8 cellular contexts compared by ENCODE assay signal in genomic region chr17:28726912-28727726, GRCh38. TPM values are rescaled to one million over a fixed set of nuclear protein-coding genes. Genes with fewer than 3 reads are reported as not detected.
DNase-seq lines count a peak whose midpoint lies in the region; ATAC-seq and TF ChIP-seq lines count a peak whose summit lies in the region.

No MANE protein-coding gene starts in this region.

- DNase-seq in CD14-positive monocyte (ENCODE audit: low spot score) (peak; percentile 90), NCI-H82 (lab: John Stamatoyannopoulos, UW) (peak; percentile 99), lower lobe of right lung (peak; percentile 95)
- DNase-seq in activated CD4-positive, alpha-beta memory T cell treated with anti-CD3 and anti-CD28 coated beads, Interleukin-2, amount 10 ng/mL, durations not matched to agents 7 days and 5 days, result peak; percentile 93
- peak; percentile 74 to 85 (median 82) for DNase-seq in stimulated activated CD4-positive, alpha-beta T cell treated with anti-CD3 and anti-CD28 coated beads, TNF-alpha, amount 100 ng/mL, for 1 hour (ENCODE audit: low read depth in 3 of 3, low spot score in 1 of 3)

- H3K9me3 ChIP-seq in duodenal mucosa (ENCODE audit: control insufficient read depth in 1 of 2, low read length in 2 of 2) (no peaks in the 10 kb centered on the region), lower lobe of right lung (no peaks in the 10 kb centered on the region)

- peaks cover 2 to 15% (median 7%) of the 10 kb centered on the region in 3 donors for H3K27me3 Mint-ChIP-seq in CD14-positive monocyte (ENCODE audit: low read depth in 3 of 3)
- no peaks in the 10 kb centered on the region for H3K27me3 Mint-ChIP-seq in activated CD4-positive, alpha-beta memory T cell treated with anti-CD3 and anti-CD28 coated beads, Interleukin-2, amount 10 ng/mL, durations not matched to agents 7 days and 5 days

- H3K36me3 ChIP-seq in duodenal mucosa (ENCODE audit: control insufficient read depth in 1 of 2, insufficient read depth in 2 of 2, low read length in 2 of 2) (peaks cover 13 to 29% of the 10 kb centered on the region in 2 donors), lower lobe of right lung (peaks cover 28% of the 10 kb centered on the region)

- peak overlapping the region in 6 of 7 donors; percentile 43 to 95 (median 76) for H3K27ac Mint-ChIP-seq in CD14-positive monocyte
- peak overlapping the region; percentile 98 for H3K27ac Mint-ChIP-seq in activated CD4-positive, alpha-beta memory T cell treated with anti-CD3 and anti-CD28 coated beads, Interleukin-2, amount 10 ng/mL, durations not matched to agents 7 days and 5 days

- H3K4me1 Mint-ChIP-seq in CD14-positive monocyte, result peaks cover 51% of the 10 kb centered on the region
- H3K4me1 Mint-ChIP-seq in activated CD4-positive, alpha-beta memory T cell treated with anti-CD3 and anti-CD28 coated beads, Interleukin-2, amount 10 ng/mL, durations not matched to agents 7 days and 5 days, result peaks cover 58% of the 10 kb centered on the region

- CTCF ChIA-PET in activated CD4-positive, alpha-beta memory T cell treated with anti-CD3 and anti-CD28 coated beads, Interleukin-2, amount 10 ng/mL, durations not matched to agents 7 days and 5 days (lab: Charles Lee), result interaction anchor here (0.7 to 7.2 kb wide), 50 partner anchors 7 to 410 kb away, joined by 3 to 458 read pairs (median 5); partner anchors contain the start of genes BLTP2, DHRS13, FAM222B and FLOT2

- H3K36me3 Mint-ChIP-seq in CD14-positive monocyte, result peaks cover 28 to 29% of the 10 kb centered on the region in 2 donors
- H3K36me3 Mint-ChIP-seq in activated CD4-positive, alpha-beta memory T cell treated with anti-CD3 and anti-CD28 coated beads, Interleukin-2, amount 10 ng/mL, durations not matched to agents 7 days and 5 days (ENCODE audit: low read depth), result peaks cover 38% of the 10 kb centered on the region

- H3K4me3 Mint-ChIP-seq in CD14-positive monocyte, result peak overlapping the region; percentile 89 to 95
- H3K4me3 Mint-ChIP-seq in activated CD4-positive, alpha-beta memory T cell treated with anti-CD3 and anti-CD28 coated beads, Interleukin-2, amount 10 ng/mL, durations not matched to agents 7 days and 5 days, result peak overlapping the region; percentile 95

- intact Hi-C loops in CD14-positive monocyte (cut with micrococcal nuclease), result loop anchor here (1.0 to 5.0 kb wide), 3 partner anchors 16 to 85 kb away; no protein-coding TSS in a partner anchor
- intact Hi-C loops in lower lobe of right lung (cut with DNase I), result no loop called here

- H3K4me1 ChIP-seq in duodenal mucosa (ENCODE audit: control insufficient read depth in 1 of 2, insufficient read depth in 2 of 2, low read length in 2 of 2), result peaks cover 29 to 50% of the 10 kb centered on the region in 2 donors
- H3K4me1 ChIP-seq in lower lobe of right lung, result peaks cover 60% of the 10 kb centered on the region

- peaks cover 0 to 2% (median 0%) of the 10 kb centered on the region in 7 donors for H3K9me3 Mint-ChIP-seq in CD14-positive monocyte
- H3K9me3 Mint-ChIP-seq in activated CD4-positive, alpha-beta memory T cell treated with anti-CD3 and anti-CD28 coated beads, Interleukin-2, amount 10 ng/mL, durations not matched to agents 7 days and 5 days, result no peaks in the 10 kb centered on the region

- ATAC-seq in GM19372 (IDR thresholded peaks at IDR 0.05; ENCODE audit: low read depth, unreplicated experiment) (peak; percentile 42), HG03521 (IDR thresholded peaks at IDR 0.05; ENCODE audit: unreplicated experiment) (peak; percentile 36), lower lobe of right lung (peak; percentile 79 to 89)

- peak overlapping the region; percentile 86 to 93 for H3K4me3 ChIP-seq in duodenal mucosa (ENCODE audit: low read depth in 1 of 2, low read length in 2 of 2)
- H3K4me3 ChIP-seq in lower lobe of right lung, result peak overlapping the region; percentile 85

- POLR2A ChIA-PET in activated CD4-positive, alpha-beta memory T cell treated with anti-CD3 and anti-CD28 coated beads, Interleukin-2, amount 10 ng/mL, durations not matched to agents 7 days and 5 days (lab: Charles Lee), result interaction anchor here (0.6 to 15.7 kb wide), 25 partner anchors 7 to 567 kb away, joined by 3 to 426 read pairs (median 8); partner anchors contain the start of genes ALDOC, BLTP2, DHRS13 and FAM222B

- peak overlapping the region; percentile 62 to 70 for H3K9ac ChIP-seq in duodenal mucosa (ENCODE audit: low read depth in 1 of 2, low read length in 2 of 2)

- TF ChIP-seq CTCF in CD14-positive monocyte (IDR thresholded peaks at IDR 0.05) (peak; percentile 99), lower lobe of right lung (IDR thresholded peaks at IDR 0.05) (peak; percentile 99)

- H3K27me3 ChIP-seq in duodenal mucosa (ENCODE audit: control insufficient read depth in 1 of 2, insufficient read depth in 2 of 2, low read length in 2 of 2) (no peaks in the 10 kb centered on the region), lower lobe of right lung (ENCODE audit: low read depth) (no peaks in the 10 kb centered on the region)

- peak overlapping the region; percentile 20 for H3K27ac ChIP-seq in duodenal mucosa (ENCODE audit: low read depth, low read length)
- H3K27ac ChIP-seq in lower lobe of right lung, result peak overlapping the region; percentile 96

RNA-seq across cellular contexts. Expression of gene TLCD1, which starts 1.1 kb away (rescaled TPM):
- polyA plus RNA-seq in CD14-positive monocyte, result not detected
- 1 to 10 TPM; 1.4 to 2.3 TPM for total RNA-seq in activated CD4-positive, alpha-beta memory T cell treated with anti-CD3 and anti-CD28 coated beads, Interleukin-2, amount 10 ng/mL, durations not matched to agents 7 days and 5 days
- total RNA-seq in lower lobe of right lung, result 19.8 TPM

RNA-seq across cellular contexts. Expression of gene NEK8, which starts 1.5 kb away (rescaled TPM):
- polyA plus RNA-seq in CD14-positive monocyte, result 1 to 10 TPM; 2.7 to 3.1 TPM
- total RNA-seq in activated CD4-positive, alpha-beta memory T cell treated with anti-CD3 and anti-CD28 coated beads, Interleukin-2, amount 10 ng/mL, durations not matched to agents 7 days and 5 days, result 1 to 10 TPM; 2.5 to 3.5 TPM
- total RNA-seq in lower lobe of right lung, result 11.3 TPM

RNA-seq across cellular contexts. Expression of gene RPL23A, which starts 7.3 kb away (rescaled TPM):
- 1,000 to 10,000 TPM; 1,152 to 1,304 TPM for polyA plus RNA-seq in CD14-positive monocyte
- total RNA-seq in activated CD4-positive, alpha-beta memory T cell treated with anti-CD3 and anti-CD28 coated beads, Interleukin-2, amount 10 ng/mL, durations not matched to agents 7 days and 5 days, result 1,000 to 10,000 TPM; 1,962 to 2,028 TPM
- 1,156 TPM for total RNA-seq in lower lobe of right lung

RNA-seq across cellular contexts. Expression of gene RAB34, which starts 9.5 kb away (rescaled TPM):
- 10 to 100 TPM; 66.7 to 79.1 TPM for polyA plus RNA-seq in CD14-positive monocyte
- total RNA-seq in activated CD4-positive, alpha-beta memory T cell treated with anti-CD3 and anti-CD28 coated beads, Interleukin-2, amount 10 ng/mL, durations not matched to agents 7 days and 5 days, result 1 to 10 TPM; 6.5 to 7.4 TPM
- total RNA-seq in lower lobe of right lung, result 62.3 TPM

RNA-seq across cellular contexts. Expression of gene PROCA1, which starts 15.4 kb away (rescaled TPM):
- under 1 TPM; 0.31 to 0.78 TPM for polyA plus RNA-seq in CD14-positive monocyte
- 1 to 10 TPM; 6.2 to 7.4 TPM for total RNA-seq in activated CD4-positive, alpha-beta memory T cell treated with anti-CD3 and anti-CD28 coated beads, Interleukin-2, amount 10 ng/mL, durations not matched to agents 7 days and 5 days
- 4.4 TPM for total RNA-seq in lower lobe of right lung

Comparison
In these comparisons a context has a peak if more than half of its experiments do, and no peak if none do; other contexts are left out.
1. Peak in every context shown above with its lines: DNase-seq, ATAC-seq, H3K4me3 ChIP-seq and H3K27ac ChIP-seq.